Comparison of ENCODE assay signal across 21 cellular contexts in the genomic region with DNA sequence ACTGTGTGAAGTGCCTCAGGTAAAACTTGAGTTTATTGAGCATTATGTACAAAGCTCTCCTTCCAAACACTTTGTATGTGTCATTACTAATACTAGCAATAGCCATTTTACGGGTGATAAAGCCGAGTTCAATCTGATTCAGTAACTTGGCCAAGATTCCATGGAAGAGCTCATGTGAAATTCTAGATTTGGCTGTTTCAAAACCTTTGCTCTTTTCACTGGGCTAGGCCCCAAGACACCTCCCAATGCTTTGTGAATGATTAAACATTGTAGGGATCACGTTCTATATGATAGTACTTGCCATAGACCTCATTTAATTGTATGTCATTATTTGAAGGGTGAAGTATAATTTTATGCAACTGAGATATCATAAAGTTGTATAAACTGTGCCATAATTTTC. TPM values are rescaled to one million over a fixed set of nuclear protein-coding genes. Genes with fewer than 3 reads are reported as not detected.
A peak's percentile ranks its signal among the peaks of the same experiment; 100 is the strongest.
DNase-seq lines count a peak whose midpoint lies in the region; ATAC-seq and TF ChIP-seq lines count a peak whose summit lies in the region.
"Had no signal": no experiment of that assay in that cellular context is flagged by ENCODE, and none has a peak within 500 bp of the region (broad histone marks: within the 10 kb centered on the region; RNA-seq: fewer than 3 reads in every experiment).

No MANE protein-coding gene starts in this region.

- no peaks in the 10 kb centered on the region for H3K4me1 Mint-ChIP-seq in CD4-positive, alpha-beta memory T cell
- H3K4me1 Mint-ChIP-seq: memory B cell had no signal

- no peaks in the 10 kb centered on the region for H3K36me3 Mint-ChIP-seq in CD4-positive, alpha-beta memory T cell
- H3K36me3 Mint-ChIP-seq: memory B cell had no signal

- CTCF ChIA-PET in CD4-positive, alpha-beta memory T cell (lab: Charles Lee; ENCODE audit: partially characterized antibody) = interaction anchor here (2.3 kb wide), 1 partner anchor 9 kb away, joined by 12 read pairs; a partner anchor contains a TSS

- no peak for TF ChIP-seq POLR2A in right lobe of liver (IDR thresholded peaks at IDR 0.05)

- H3K4me3 ChIP-seq in duodenal mucosa (ENCODE audit: low read depth in 1 of 2, low read length in 2 of 2) (peak overlapping the region; percentile 7 to 45), right lobe of liver (no peak overlapping the region), tibial artery (no peak overlapping the region)
- no peak overlapping the region for H3K4me3 ChIP-seq in CD4-positive, alpha-beta memory T cell (ENCODE audit: low read length in 2 of 2)
- H3K4me3 ChIP-seq: body of pancreas, sigmoid colon, SJSA1, upper lobe of left lung had no signal

- H3K9me3 Mint-ChIP-seq in CD4-positive, alpha-beta memory T cell = no peaks in the 10 kb centered on the region
- H3K9me3 Mint-ChIP-seq: memory B cell had no signal

- H3K27me3 ChIP-seq in duodenal mucosa (ENCODE audit: control insufficient read depth in 1 of 2, insufficient read depth in 2 of 2, low read length in 2 of 2) (no peaks in the 10 kb centered on the region), right lobe of liver (no peaks in the 10 kb centered on the region), tibial artery (no peaks in the 10 kb centered on the region)
- H3K27me3 ChIP-seq in CD4-positive, alpha-beta memory T cell (ENCODE audit: insufficient read depth, low read length) = no peaks in the 10 kb centered on the region
- H3K27me3 ChIP-seq: body of pancreas, foreskin keratinocyte, sigmoid colon, SJSA1, upper lobe of left lung had no signal

- POLR2A ChIA-PET in CD4-positive, alpha-beta memory T cell (lab: Charles Lee; ENCODE audit: partially characterized antibody) = interaction anchor here (1.4 to 3.2 kb wide), 2 partner anchors 9 to 46 kb away, joined by 3 to 27 read pairs; a partner anchor contains a TSS

- peak overlapping the region; percentile 25 for H3K27ac ChIP-seq in duodenal mucosa (ENCODE audit: low read depth, low read length)
- peak overlapping the region; percentile 42 to 91 (median 63) for H3K27ac ChIP-seq in right lobe of liver
- peak overlapping the region; percentile 8 to 75 for H3K27ac ChIP-seq in tibial artery
- H3K27ac ChIP-seq in CD4-positive, alpha-beta memory T cell (ENCODE audit: low read depth, low read length) = no peak overlapping the region
- H3K27ac ChIP-seq: 22Rv1, body of pancreas, foreskin keratinocyte, SJSA1, upper lobe of left lung had no signal

- peak; percentile 9 to 43 for DNase-seq in NCI-H446 (lab: John Stamatoyannopoulos, UW)
- DNase-seq in NCI-H446 treated with DMSO at 0.1 percent for 48 hours (lab: John Stamatoyannopoulos, UW) = no peak
- peak in 1 of 3 donors; percentile 69 for DNase-seq in right lobe of liver
- no peak for DNase-seq in tibial artery
- no peak for DNase-seq in CD4-positive, alpha-beta memory T cell
- DNase-seq in C1 segment of cervical spinal cord (lab: John Stamatoyannopoulos, UW) = no peak
- DNase-seq in activated T-cell treated with anti-CD3 and anti-CD28 coated beads for 4 hours = no peak
- DNase-seq: activated CD4-positive, CD25-positive, alpha-beta regulatory T cell treated with anti-CD3 and anti-CD28 coated beads, Interleukin-2, amount 50 U/mL, for 72 hours; activated gamma-delta T cell treated with Interleukin-2 at 50 U/mL for 16 hours; body of pancreas; foreskin keratinocyte; MV-4-11; NCI-H2029 treated with DMSO at 0.1 percent for 48 hours; NCI-H526; sigmoid colon; stimulated activated CD4-positive, alpha-beta T cell treated with anti-CD3 and anti-CD28 coated beads, Interleukin-4, amount 100 ng/mL, for 4 hours; upper lobe of left lung had no signal

- intact Hi-C loops in right lobe of liver (cut with DNase I) = no loop called here
- intact Hi-C loops in tibial artery (cut with DNase I; ENCODE audit: low total_unique reads) = no loop called here
- intact Hi-C loops in CD4-positive, alpha-beta memory T cell (cut with micrococcal nuclease) = no loop called here

- H3K4me3 Mint-ChIP-seq in CD4-positive, alpha-beta memory T cell = no peak overlapping the region
- H3K4me3 Mint-ChIP-seq: memory B cell had no signal

- no peak overlapping the region for H3K27ac Mint-ChIP-seq in CD4-positive, alpha-beta memory T cell
- H3K27ac Mint-ChIP-seq: memory B cell had no signal

- H3K9me3 ChIP-seq in duodenal mucosa (ENCODE audit: control insufficient read depth in 1 of 2, low read length in 2 of 2) = no peaks in the 10 kb centered on the region
- no peaks in the 10 kb centered on the region for H3K9me3 ChIP-seq in right lobe of liver
- no peaks in the 10 kb centered on the region for H3K9me3 ChIP-seq in tibial artery
- no peaks in the 10 kb centered on the region for H3K9me3 ChIP-seq in CD4-positive, alpha-beta memory T cell (ENCODE audit: control insufficient read depth in 1 of 2, low read length in 2 of 2)
- H3K9me3 ChIP-seq: body of pancreas, sigmoid colon, SJSA1, upper lobe of left lung had no signal

- no peaks in the 10 kb centered on the region for H3K27me3 Mint-ChIP-seq in CD4-positive, alpha-beta memory T cell
- H3K27me3 Mint-ChIP-seq: memory B cell had no signal

- H3K9ac ChIP-seq in duodenal mucosa (ENCODE audit: low read depth in 1 of 2, low read length in 2 of 2) = no peak overlapping the region

- no peak for TF ChIP-seq CTCF in right lobe of liver (IDR thresholded peaks at IDR 0.05)
- no peak for TF ChIP-seq CTCF in tibial artery (IDR thresholded peaks at IDR 0.05)

- ATAC-seq in right lobe of liver = peak; percentile 81 to 91 (median 86)
- ATAC-seq: body of pancreas, foreskin keratinocyte had no signal

- WGBS in right lobe of liver (ENCODE audit: insufficient coverage, low coverage, low lambda C conversion rate, missing lambda C conversion rate) = 26% methylated on average over 3 of the region's 3 CpGs

- H3K4me1 ChIP-seq in duodenal mucosa (ENCODE audit: control insufficient read depth in 1 of 2, insufficient read depth in 2 of 2, low read length in 2 of 2) (peaks cover 0 to 16% of the 10 kb centered on the region in 2 donors), right lobe of liver (peaks cover 0 to 43% (median 13%) of the 10 kb centered on the region in 4 donors), tibial artery (peaks cover 0 to 37% (median 10%) of the 10 kb centered on the region in 4 donors)
- no peaks in the 10 kb centered on the region for H3K4me1 ChIP-seq in CD4-positive, alpha-beta memory T cell (ENCODE audit: insufficient read depth, low read length)
- H3K4me1 ChIP-seq: upper lobe of left lung had no signal

- H3K36me3 ChIP-seq in duodenal mucosa (ENCODE audit: control insufficient read depth in 1 of 2, insufficient read depth in 2 of 2, low read length in 2 of 2) = no peaks in the 10 kb centered on the region
- no peaks in the 10 kb centered on the region for H3K36me3 ChIP-seq in right lobe of liver
- no peaks in the 10 kb centered on the region for H3K36me3 ChIP-seq in tibial artery
- no peaks in the 10 kb centered on the region for H3K36me3 ChIP-seq in CD4-positive, alpha-beta memory T cell (ENCODE audit: insufficient read depth, low read length)
- H3K36me3 ChIP-seq: sigmoid colon, SJSA1, upper lobe of left lung had no signal

RNA-seq across cellular contexts. Expression of a gene that starts 8.9 kb away (rescaled TPM):
- 10 to 100 TPM; 27.9 to 83.6 (median 35.6) TPM for total RNA-seq in right lobe of liver
- 10 to 100 TPM; 86.9 TPM for total RNA-seq in CD4-positive, alpha-beta memory T cell
- 10 to 100 TPM; 39.6 to 63.6 TPM for polyA plus RNA-seq in CD4-positive, alpha-beta memory T cell

Comparison
In these comparisons a context has a peak if more than half of its experiments do, and no peak if none do; other contexts are left out.
1. DNase-seq: peak in NCI-H446 (2 of 2); none in NCI-H446 treated with DMSO at 0.1 percent for 48 hours (single experiment), tibial artery (0 of 2), CD4-positive, alpha-beta memory T cell (0 of 5), C1 segment of cervical spinal cord (0 of 14) and activated T-cell treated with anti-CD3 and anti-CD28 coated beads for 4 hours (single experiment).
2. H3K4me3 ChIP-seq: peak in duodenal mucosa (2 of 2); none in right lobe of liver (0 of 3), tibial artery (0 of 2) and CD4-positive, alpha-beta memory T cell (0 of 2).